18 cellular contexts compared by ENCODE assay signal in genomic region chr2:217231724-217232123, GRCh38.
A peak's percentile ranks its signal among the peaks of the same experiment; 100 is the strongest.
DNase-seq lines count a peak whose midpoint lies in the region; ATAC-seq and TF ChIP-seq lines count a peak whose summit lies in the region.
"Had no signal": no experiment of that assay in that cellular context is flagged by ENCODE, and none has a peak within 500 bp of the region (broad histone marks: within the 10 kb centered on the region; RNA-seq: fewer than 3 reads in every experiment).

No MANE protein-coding gene starts in this region.

- DNase-seq in SK-N-SH = no peak
- peak; percentile 40 for DNase-seq in M059J (ENCODE audit: low read depth)
- peak; percentile 15 for DNase-seq in cerebellum (ENCODE audit: low spot score)
- DNase-seq in osteoblast (ENCODE audit: insufficient read length, low spot score, missing footprints) = no peak
- no peak for DNase-seq in ecto neural progenitor cell (ENCODE audit: low spot score)
- no peak for DNase-seq in amygdala (lab: John Stamatoyannopoulos, UW)
- DNase-seq: DMS79, KBM-7, NCI-H1048, NCI-H146, NCI-H2107, NCI-H226, NCI-H526 treated with DMSO at 0.1 percent for 48 hours had no signal

- H3K4me2 ChIP-seq in SK-N-SH (no peak overlapping the region), osteoblast (ENCODE audit: insufficient read depth, low read length) (no peak overlapping the region)

- CTCF ChIA-PET in SK-N-SH (lab: Yijun Ruan, JAX) = interaction anchor here (1.1 kb wide), 2 partner anchors 279 to 535 kb away, joined by 3 to 4 read pairs; no protein-coding TSS in a partner anchor

- H3K27me3 ChIP-seq in SK-N-SH (ENCODE audit: insufficient read depth) = no peaks in the 10 kb centered on the region
- H3K27me3 ChIP-seq in osteoblast (ENCODE audit: insufficient read depth, low read length) = no peaks in the 10 kb centered on the region

- H3K4me3 ChIP-seq in SK-N-SH (ENCODE audit: low read depth in 2 of 2, low read length in 1 of 2) = no peak overlapping the region
- H3K4me3 ChIP-seq in osteoblast (ENCODE audit: insufficient read depth, low read length) = no peak overlapping the region

- TF ChIP-seq RAD21 in SK-N-SH (IDR thresholded peaks at IDR 0.05; ENCODE audit: low read length) = no peak

- H3K9me3 ChIP-seq in SK-N-SH (peaks cover 3% of the 10 kb centered on the region; the same call in 1 of the 2 replicates), osteoblast (ENCODE audit: low read depth, low read length) (no peaks in the 10 kb centered on the region)

- H4K20me1 ChIP-seq in SK-N-SH (ENCODE audit: insufficient read depth) (no peaks in the 10 kb centered on the region), osteoblast (ENCODE audit: insufficient read depth, low read length) (no peaks in the 10 kb centered on the region)

- H3K4me1 ChIP-seq in SK-N-SH (ENCODE audit: control insufficient read depth in 1 of 2, insufficient read depth in 2 of 2, low read depth in 1 of 2, low read length in 1 of 2) = peaks cover 0 to 16% of the 10 kb centered on the region in 2 experiments; a peak in 1 of 4 replicates
- H3K4me1 ChIP-seq in osteoblast (ENCODE audit: insufficient read depth, low read length) = peaks cover 15% of the 10 kb centered on the region

- H3K9ac ChIP-seq in SK-N-SH = no peak overlapping the region

- H3K9me2 ChIP-seq in SK-N-SH = no peaks in the 10 kb centered on the region

- no peak for TF ChIP-seq EP300 in SK-N-SH (IDR thresholded peaks at IDR 0.05; ENCODE audit: borderline replicate concordance in 1 of 2, low read depth in 1 of 2, low read length in 1 of 2)

- H3K79me2 ChIP-seq in SK-N-SH (ENCODE audit: insufficient read depth) (no peaks in the 10 kb centered on the region), osteoblast (ENCODE audit: insufficient read depth, low read length) (no peaks in the 10 kb centered on the region)

- no peak for TF ChIP-seq CTCF in SK-N-SH (IDR thresholded peaks at IDR 0.05)
- no peak for TF ChIP-seq CTCF in osteoblast (IDR thresholded peaks at IDR 0.05; ENCODE audit: extremely low read depth, low read depth, low read length)

- ATAC-seq in SK-N-SH treated with all-trans-retinoic acid at 6 μM for 48 hours (no peak), HG02885 (IDR thresholded peaks at IDR 0.05; ENCODE audit: poor library complexity, unreplicated experiment) (no peak)
- ATAC-seq: HCT116 had no signal

- peak overlapping the region in 1 of 2 experiments; percentile 30; a peak in 2 of 4 replicates for H3K27ac ChIP-seq in SK-N-SH (ENCODE audit: low read depth in 2 of 2, low read length in 1 of 2)
- peak overlapping the region; percentile 14 for H3K27ac ChIP-seq in osteoblast (ENCODE audit: low read depth, low read length)
- H3K27ac ChIP-seq: 22Rv1, C4-2B had no signal

- 83% methylated on average over 3 of the region's 3 CpGs for WGBS in SK-N-SH (ENCODE audit: low lambda C conversion rate)

- H2AFZ ChIP-seq in SK-N-SH (ENCODE audit: low read depth) (peak overlapping the region; percentile 60; the same call in 1 of the 2 replicates), osteoblast (ENCODE audit: low read length) (peak overlapping the region; percentile 33)

- no peaks in the 10 kb centered on the region for H3F3A ChIP-seq in SK-N-SH (replicated peaks; ENCODE audit: insufficient read depth)

- H3K36me3 ChIP-seq in SK-N-SH (replicated peaks in 1 of 2; ENCODE audit: control insufficient read depth in 1 of 2, insufficient read depth in 2 of 2, low read length in 1 of 2) (peaks cover 0 to under 1% of the 10 kb centered on the region in 2 experiments), osteoblast (ENCODE audit: insufficient read depth, low read length) (no peaks in the 10 kb centered on the region)

- POLR2A ChIA-PET in SK-N-SH (lab: Yijun Ruan, JAX) = interaction anchor here (0.6 kb wide), 1 partner anchor 612 kb away, joined by 3 read pairs; no protein-coding TSS in a partner anchor

TF ChIP-seq in SK-N-SH, 30 proteins besides CTCF, POLR2A, EP300 and RAD21 (continues in another document):
- TF ChIP-seq FOSL2 (IDR thresholded peaks at IDR 0.05; ENCODE audit: borderline replicate concordance, low read depth) (no peak), FOXJ3 (CRISPR knock-in tag; IDR thresholded peaks at IDR 0.05) (no peak), USF2 (IDR thresholded peaks at IDR 0.05; ENCODE audit: borderline replicate concordance, low read depth, low read length) (no peak), CHD2 (IDR thresholded peaks at IDR 0.05; ENCODE audit: low read length, partially characterized antibody) (no peak), EZH2phosphoT487 (IDR thresholded peaks at IDR 0.05; ENCODE audit: borderline replicate concordance, low read depth) (no peak), RFX5 (IDR thresholded peaks at IDR 0.05; ENCODE audit: low read length) (no peak), IRF3 (IDR thresholded peaks at IDR 0.05; ENCODE audit: low read depth, low read length) (no peak), MXI1 (IDR thresholded peaks at IDR 0.05; ENCODE audit: low read depth, low read length) (no peak), NFIC (IDR thresholded peaks at IDR 0.05; ENCODE audit: borderline replicate concordance) (no peak), YY1 (IDR thresholded peaks at IDR 0.05; ENCODE audit: low read depth) (no peak), RXRA (IDR thresholded peaks at IDR 0.05; ENCODE audit: borderline replicate concordance, low read depth) (no peak), TCF12 (IDR thresholded peaks at IDR 0.05) (no peak), TAF1 (IDR thresholded peaks at IDR 0.05; ENCODE audit: borderline replicate concordance, low read depth, low read length) (no peak)

TF ChIP-seq in SK-N-SH treated with all-trans-retinoic acid at 6 μM for 48 hours, 23 proteins besides CTCF, POLR2A, EP300 and RAD21:
- TF ChIP-seq CSDC2 (CRISPR knock-in tag; IDR thresholded peaks at IDR 0.05) = no peak

Comparison
In these comparisons a context has a peak if more than half of its experiments do, and no peak if none do; other contexts are left out.
1. DNase-seq: peak in M059J (single experiment) and cerebellum (single experiment); none in SK-N-SH (single experiment), osteoblast (single experiment), ecto neural progenitor cell (single experiment) and amygdala (0 of 56).